Comparison of ENCODE assay signal across 1 cellular context in the genomic region with DNA sequence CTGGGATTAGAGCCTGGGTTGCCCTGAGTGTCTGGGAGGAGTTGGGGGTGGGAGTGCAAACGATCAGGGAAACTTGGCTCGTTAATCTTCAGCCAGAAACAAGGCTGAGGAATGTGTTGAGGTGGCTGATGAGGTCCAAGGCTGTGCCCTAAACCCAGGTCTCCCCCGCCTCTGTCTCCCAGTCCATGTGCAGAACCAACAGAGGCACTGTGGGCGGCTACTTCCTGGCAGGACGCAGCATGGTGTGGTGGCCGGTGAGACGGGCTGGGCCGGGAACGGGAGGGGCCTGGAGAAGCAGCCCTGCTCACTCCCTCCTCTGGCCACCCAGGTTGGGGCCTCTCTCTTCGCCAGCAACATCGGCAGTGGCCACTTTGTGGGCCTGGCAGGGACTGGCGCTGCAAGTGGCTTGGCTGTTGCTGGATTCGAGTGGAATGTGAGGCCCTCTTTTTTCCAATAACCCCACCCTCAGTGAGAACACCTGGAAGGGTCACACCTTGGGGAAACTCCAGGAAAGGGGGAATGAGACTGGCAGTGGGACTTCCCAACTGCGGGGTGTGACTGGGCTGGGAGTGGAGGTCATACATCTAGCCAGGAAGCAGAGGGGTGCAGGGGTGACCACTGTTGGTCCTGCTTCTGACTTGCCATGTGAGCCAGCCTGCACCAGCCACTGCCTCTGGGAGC.
TF ChIP-seq lines count a peak whose summit lies in the region.

No MANE protein-coding gene starts in this region.

TF ChIP-seq in HepG2, 621 proteins besides CTCF, POLR2A, EP300 and RAD21 (continued from another document and continues in another):
- TF ChIP-seq ZBTB38 (CRISPR knock-in tag; IDR thresholded peaks at IDR 0.05) (peak; percentile 38; the same call in 1 of the 2 replicates), FOXP1 (IDR thresholded peaks at IDR 0.05) (no peak), FOXP1 (CRISPR knock-in tag; IDR thresholded peaks at IDR 0.05) (no peak), ZFP90 (CRISPR knock-in tag; IDR thresholded peaks at IDR 0.05; ENCODE audit: borderline replicate concordance) (no peak), ZNF446 (CRISPR knock-in tag; IDR thresholded peaks at IDR 0.05) (no peak), ZNF543 (CRISPR knock-in tag; IDR thresholded peaks at IDR 0.05) (peak; percentile 84; the same call in 1 of the 2 replicates), ZNF597 (CRISPR knock-in tag; IDR thresholded peaks at IDR 0.05) (no peak), SOX5 (CRISPR knock-in tag; IDR thresholded peaks at IDR 0.05; ENCODE audit: borderline replicate concordance) (peak; percentile 39), RXRB (CRISPR knock-in tag; IDR thresholded peaks at IDR 0.05; ENCODE audit: borderline replicate concordance) (peak; percentile 78), ATF7-NPFF (CRISPR knock-in tag; IDR thresholded peaks at IDR 0.05; ENCODE audit: low read depth) (no peak), MAFG (CRISPR knock-in tag; IDR thresholded peaks at IDR 0.05) (no peak), ZNF234 (CRISPR knock-in tag; conservative IDR thresholded peaks at IDR 0.05) (no peak), ZSCAN20 (CRISPR knock-in tag; IDR thresholded peaks at IDR 0.05; ENCODE audit: borderline replicate concordance) (no peak), MTF1 (CRISPR knock-in tag; IDR thresholded peaks at IDR 0.05) (no peak), SMARCE1 (IDR thresholded peaks at IDR 0.05; ENCODE audit: borderline replicate concordance) (no peak), ZNF607 (CRISPR knock-in tag; IDR thresholded peaks at IDR 0.05; ENCODE audit: borderline replicate concordance) (no peak), FOXP4 (CRISPR knock-in tag; IDR thresholded peaks at IDR 0.05) (peak; percentile 69), ZNF558 (CRISPR knock-in tag; IDR thresholded peaks at IDR 0.05; ENCODE audit: borderline replicate concordance) (no peak; the same call in 1 of the 2 replicates), PITX1 (CRISPR knock-in tag; IDR thresholded peaks at IDR 0.05) (peak; percentile 85), ZMYM2 (CRISPR knock-in tag; IDR thresholded peaks at IDR 0.05) (no peak; the same call in 1 of the 2 replicates), REXO4 (CRISPR knock-in tag; IDR thresholded peaks at IDR 0.05; ENCODE audit: borderline replicate concordance) (no peak), NFAT5 (CRISPR knock-in tag; IDR thresholded peaks at IDR 0.05) (peak; percentile 61), ZSCAN30 (CRISPR knock-in tag; IDR thresholded peaks at IDR 0.05) (no peak), ZEB1 (IDR thresholded peaks at IDR 0.05; ENCODE audit: insufficient replicate concordance, low read depth) (no peak), KMT2B (CRISPR knock-in tag; IDR thresholded peaks at IDR 0.05) (no peak), ZNF3 (CRISPR knock-in tag; IDR thresholded peaks at IDR 0.05) (no peak), TBP (CRISPR knock-in tag; IDR thresholded peaks at IDR 0.05) (no peak), RCOR2 (CRISPR knock-in tag; IDR thresholded peaks at IDR 0.05) (no peak), IKZF5 (CRISPR knock-in tag; IDR thresholded peaks at IDR 0.05) (peak; percentile 56; the same call in 1 of the 2 replicates), AGO1 (IDR thresholded peaks at IDR 0.05; ENCODE audit: low read depth, low read length, poor library complexity, severe bottlenecking) (no peak)
- TF ChIP-seq, protein P1, sequence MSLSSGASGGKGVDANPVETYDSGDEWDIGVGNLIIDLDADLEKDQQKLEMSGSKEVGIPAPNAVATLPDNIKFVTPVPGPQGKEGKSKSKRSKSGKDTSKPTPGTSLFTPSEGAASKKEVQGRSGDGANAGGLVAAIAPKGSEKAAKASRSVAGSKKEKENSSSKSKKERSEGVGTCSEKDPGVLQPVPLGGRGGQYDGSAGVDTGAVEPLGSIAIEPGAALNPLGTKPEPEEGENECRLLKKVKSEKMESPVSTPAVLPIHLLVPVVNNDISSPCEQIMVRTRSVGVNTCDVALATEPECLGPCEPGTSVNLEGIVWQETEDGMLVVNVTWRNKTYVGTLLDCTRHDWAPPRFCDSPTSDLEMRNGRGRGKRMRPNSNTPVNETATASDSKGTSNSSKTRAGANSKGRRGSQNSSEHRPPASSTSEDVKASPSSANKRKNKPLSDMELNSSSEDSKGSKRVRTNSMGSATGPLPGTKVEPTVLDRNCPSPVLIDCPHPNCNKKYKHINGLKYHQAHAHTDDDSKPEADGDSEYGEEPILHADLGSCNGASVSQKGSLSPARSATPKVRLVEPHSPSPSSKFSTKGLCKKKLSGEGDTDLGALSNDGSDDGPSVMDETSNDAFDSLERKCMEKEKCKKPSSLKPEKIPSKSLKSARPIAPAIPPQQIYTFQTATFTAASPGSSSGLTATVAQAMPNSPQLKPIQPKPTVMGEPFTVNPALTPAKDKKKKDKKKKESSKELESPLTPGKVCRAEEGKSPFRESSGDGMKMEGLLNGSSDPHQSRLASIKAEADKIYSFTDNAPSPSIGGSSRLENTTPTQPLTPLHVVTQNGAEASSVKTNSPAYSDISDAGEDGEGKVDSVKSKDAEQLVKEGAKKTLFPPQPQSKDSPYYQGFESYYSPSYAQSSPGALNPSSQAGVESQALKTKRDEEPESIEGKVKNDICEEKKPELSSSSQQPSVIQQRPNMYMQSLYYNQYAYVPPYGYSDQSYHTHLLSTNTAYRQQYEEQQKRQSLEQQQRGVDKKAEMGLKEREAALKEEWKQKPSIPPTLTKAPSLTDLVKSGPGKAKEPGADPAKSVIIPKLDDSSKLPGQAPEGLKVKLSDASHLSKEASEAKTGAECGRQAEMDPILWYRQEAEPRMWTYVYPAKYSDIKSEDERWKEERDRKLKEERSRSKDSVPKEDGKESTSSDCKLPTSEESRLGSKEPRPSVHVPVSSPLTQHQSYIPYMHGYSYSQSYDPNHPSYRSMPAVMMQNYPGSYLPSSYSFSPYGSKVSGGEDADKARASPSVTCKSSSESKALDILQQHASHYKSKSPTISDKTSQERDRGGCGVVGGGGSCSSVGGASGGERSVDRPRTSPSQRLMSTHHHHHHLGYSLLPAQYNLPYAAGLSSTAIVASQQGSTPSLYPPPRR (CRISPR knock-in tag; IDR thresholded peaks at IDR 0.05; ENCODE audit: borderline replicate concordance) = peak; percentile 41; the same call in 1 of the 2 replicates
- TF ChIP-seq, protein P2, sequence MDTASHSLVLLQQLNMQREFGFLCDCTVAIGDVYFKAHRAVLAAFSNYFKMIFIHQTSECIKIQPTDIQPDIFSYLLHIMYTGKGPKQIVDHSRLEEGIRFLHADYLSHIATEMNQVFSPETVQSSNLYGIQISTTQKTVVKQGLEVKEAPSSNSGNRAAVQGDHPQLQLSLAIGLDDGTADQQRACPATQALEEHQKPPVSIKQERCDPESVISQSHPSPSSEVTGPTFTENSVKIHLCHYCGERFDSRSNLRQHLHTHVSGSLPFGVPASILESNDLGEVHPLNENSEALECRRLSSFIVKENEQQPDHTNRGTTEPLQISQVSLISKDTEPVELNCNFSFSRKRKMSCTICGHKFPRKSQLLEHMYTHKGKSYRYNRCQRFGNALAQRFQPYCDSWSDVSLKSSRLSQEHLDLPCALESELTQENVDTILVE (CRISPR knock-in tag; IDR thresholded peaks at IDR 0.05) = 0 out of 2 replicates have a peak, but pooled peaks have one; percentile 18
- TF ChIP-seq, protein P3, sequence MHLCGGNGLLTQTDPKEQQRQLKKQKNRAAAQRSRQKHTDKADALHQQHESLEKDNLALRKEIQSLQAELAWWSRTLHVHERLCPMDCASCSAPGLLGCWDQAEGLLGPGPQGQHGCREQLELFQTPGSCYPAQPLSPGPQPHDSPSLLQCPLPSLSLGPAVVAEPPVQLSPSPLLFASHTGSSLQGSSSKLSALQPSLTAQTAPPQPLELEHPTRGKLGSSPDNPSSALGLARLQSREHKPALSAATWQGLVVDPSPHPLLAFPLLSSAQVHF (CRISPR knock-in tag; IDR thresholded peaks at IDR 0.05) = no peak
- TF ChIP-seq, protein P4, sequence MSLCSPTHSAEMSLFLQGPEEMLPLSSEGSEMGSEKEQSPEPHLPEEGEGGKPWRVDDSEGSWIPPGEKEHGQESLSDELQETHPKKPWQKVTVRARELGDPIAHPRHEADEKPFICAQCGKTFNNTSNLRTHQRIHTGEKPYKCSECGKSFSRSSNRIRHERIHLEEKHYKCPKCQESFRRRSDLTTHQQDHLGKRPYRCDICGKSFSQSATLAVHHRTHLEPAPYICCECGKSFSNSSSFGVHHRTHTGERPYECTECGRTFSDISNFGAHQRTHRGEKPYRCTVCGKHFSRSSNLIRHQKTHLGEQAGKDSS (CRISPR knock-in tag; IDR thresholded peaks at IDR 0.05; ENCODE audit: borderline replicate concordance, low read depth) = 0 out of 2 replicates have a peak, but pooled peaks have one; percentile 29
- TF ChIP-seq, protein P5, sequence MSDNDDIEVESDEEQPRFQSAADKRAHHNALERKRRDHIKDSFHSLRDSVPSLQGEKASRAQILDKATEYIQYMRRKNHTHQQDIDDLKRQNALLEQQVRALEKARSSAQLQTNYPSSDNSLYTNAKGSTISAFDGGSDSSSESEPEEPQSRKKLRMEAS (IDR thresholded peaks at IDR 0.05) = peak; percentile 87
- TF ChIP-seq, protein P6, sequence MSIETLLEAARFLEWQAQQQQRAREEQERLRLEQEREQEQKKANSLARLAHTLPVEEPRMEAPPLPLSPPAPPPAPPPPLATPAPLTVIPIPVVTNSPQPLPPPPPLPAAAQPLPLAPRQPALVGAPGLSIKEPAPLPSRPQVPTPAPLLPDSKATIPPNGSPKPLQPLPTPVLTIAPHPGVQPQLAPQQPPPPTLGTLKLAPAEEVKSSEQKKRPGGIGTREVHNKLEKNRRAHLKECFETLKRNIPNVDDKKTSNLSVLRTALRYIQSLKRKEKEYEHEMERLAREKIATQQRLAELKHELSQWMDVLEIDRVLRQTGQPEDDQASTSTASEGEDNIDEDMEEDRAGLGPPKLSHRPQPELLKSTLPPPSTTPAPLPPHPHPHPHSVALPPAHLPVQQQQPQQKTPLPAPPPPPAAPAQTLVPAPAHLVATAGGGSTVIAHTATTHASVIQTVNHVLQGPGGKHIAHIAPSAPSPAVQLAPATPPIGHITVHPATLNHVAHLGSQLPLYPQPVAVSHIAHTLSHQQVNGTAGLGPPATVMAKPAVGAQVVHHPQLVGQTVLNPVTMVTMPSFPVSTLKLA (IDR thresholded peaks at IDR 0.05) = peak; percentile 30; the same call in 1 of the 2 replicates
- TF ChIP-seq, protein P7, sequence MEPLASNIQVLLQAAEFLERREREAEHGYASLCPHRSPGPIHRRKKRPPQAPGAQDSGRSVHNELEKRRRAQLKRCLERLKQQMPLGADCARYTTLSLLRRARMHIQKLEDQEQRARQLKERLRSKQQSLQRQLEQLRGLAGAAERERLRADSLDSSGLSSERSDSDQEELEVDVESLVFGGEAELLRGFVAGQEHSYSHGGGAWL (CRISPR knock-in tag; IDR thresholded peaks at IDR 0.05) = peak; percentile 70
